In the genomic region with DNA sequence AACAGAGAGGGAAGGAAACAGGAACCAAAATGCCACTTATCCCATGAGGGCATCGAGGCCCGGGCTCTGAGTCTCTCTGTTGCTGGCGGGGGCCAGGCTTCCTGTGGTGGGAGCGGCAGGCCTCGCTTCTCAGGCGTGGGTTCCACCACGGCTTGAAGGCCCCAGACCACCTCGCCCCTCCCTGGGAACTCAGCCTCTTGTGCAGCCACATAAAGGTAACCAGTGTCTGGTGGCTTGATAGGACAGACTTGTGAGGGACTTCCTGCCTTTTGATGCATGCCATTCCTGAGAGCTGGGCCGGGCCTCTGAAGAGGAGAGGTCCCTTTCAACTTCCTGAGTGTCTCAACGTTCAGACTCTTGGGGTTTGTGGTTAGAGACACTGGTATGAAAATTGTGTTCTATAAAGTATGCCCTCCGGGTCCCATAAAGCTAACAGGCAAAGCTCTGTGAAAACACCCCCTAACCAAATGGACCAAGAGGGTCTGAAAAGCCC, we compare ENCODE assay signal across 8 cellular contexts. TPM values are rescaled to one million over a fixed set of nuclear protein-coding genes. Genes with fewer than 3 reads are reported as not detected.
DNase-seq lines count a peak whose midpoint lies in the region; ATAC-seq, FAIRE-seq and TF ChIP-seq lines count a peak whose summit lies in the region.
"Not testable (repeated sequence)": the region's sequence is repeated elsewhere in the genome, so short reads cannot be mapped to it uniquely, and the experiment has no call there.

No MANE protein-coding gene starts in this region.

- SMC1A ChIA-PET in GM12878 (lab: Charles Lee; ENCODE audit: uncharacterized antibody, unreplicated experiment): interaction anchor here (0.6 to 1.7 kb wide), 2 partner anchors 13 to 102 kb away, joined by 3 read pairs; no protein-coding TSS in a partner anchor

- TF ChIP-seq RAD21 in HCT116 (IDR thresholded peaks at IDR 0.05; ENCODE audit: low read depth); GM12878 (IDR thresholded peaks at IDR 0.05; ENCODE audit: insufficient read depth, low read depth, low read length): not testable (repeated sequence)

- H4K20me1 ChIP-seq in HCT116 (ENCODE audit: insufficient read depth); GM12878 (ENCODE audit: control insufficient read depth, insufficient read depth): not testable (repeated sequence)

- not testable (repeated sequence) for TF ChIP-seq POLR2A in HCT116 (IDR thresholded peaks at IDR 0.05; ENCODE audit: borderline replicate concordance, extremely low read depth, insufficient read depth, insufficient read length); GM12878 (IDR thresholded peaks at IDR 0.05; ENCODE audit: low read depth, low read length)

- H3K27me3 ChIP-seq in CD4-positive, CD25-positive, alpha-beta regulatory T cell (ENCODE audit: control insufficient read depth, insufficient read depth, low read length); HCT116 (ENCODE audit: insufficient read depth, low read length); GM12878 (replicated peaks in 1 of 2; ENCODE audit: control insufficient read depth in 2 of 2, insufficient read depth in 2 of 2, low read length in 1 of 2); neuronal stem cell (ENCODE audit: control insufficient read depth in 3 of 3, insufficient read depth in 3 of 3, low read depth in 1 of 3, low read length in 3 of 3): not testable (repeated sequence)

- not testable (repeated sequence) for H3K27ac ChIP-seq in CD4-positive, CD25-positive, alpha-beta regulatory T cell (ENCODE audit: insufficient read depth, low read length, poor library complexity, severe bottlenecking); HCT116 (ENCODE audit: low read depth, low read length); GM12878 (ENCODE audit: control insufficient read depth, insufficient read depth); neuronal stem cell (replicated peaks; ENCODE audit: low read length)

- WGBS in GM12878 (ENCODE audit: insufficient coverage, insufficient replicate concordance, low lambda C conversion rate, missing lambda C conversion rate): 0% methylated on average over 9 of the region's 11 CpGs
- WGBS in neuronal stem cell (ENCODE audit: extremely low coverage in 2 of 2, insufficient read length in 2 of 2, insufficient replicate concordance in 1 of 2), 2 donors: no CpG with 5 or more reads among the region's 11 CpGs

- not testable (repeated sequence) for H3K79me2 ChIP-seq in HCT116 (ENCODE audit: insufficient read depth, low read length); GM12878 (ENCODE audit: control insufficient read depth, insufficient read depth, low read length)

- not testable (repeated sequence) for H4K8ac ChIP-seq in neuronal stem cell (ENCODE audit: low read depth, low read length)

- not testable (repeated sequence) for H2BK120ac ChIP-seq in neuronal stem cell (ENCODE audit: low read depth, low read length)

- BruUV-seq in HCT116 (replicated peaks; lab: Mats Ljungman, UMichigan); GM12878 (replicated peaks; lab: Mats Ljungman, UMichigan): not testable (repeated sequence)

- peak overlapping the region in 2 of 3 donors; percentile 43 to 87 for H3K27ac Mint-ChIP-seq in CD4-positive, CD25-positive, alpha-beta regulatory T cell
- peak overlapping the region; percentile 98 for H3K27ac Mint-ChIP-seq in activated CD8-positive, alpha-beta memory T cell treated with anti-CD3 and anti-CD28 coated beads, Interleukin-2, amount 10 ng/mL, durations not matched to agents 7 days and 5 days

- ATAC-seq in CD4-positive, CD25-positive, alpha-beta regulatory T cell (ENCODE audit: low read depth in 2 of 2): peak; percentile 62 to 63
- ATAC-seq in GM18873 (IDR thresholded peaks at IDR 0.05; ENCODE audit: low FRiP score, unreplicated experiment): peak; percentile 43
- peak; percentile 79 for ATAC-seq in HCT116
- peak; percentile 51 for ATAC-seq in HG03469 (IDR thresholded peaks at IDR 0.05; ENCODE audit: unreplicated experiment)
- peak; percentile 51 for ATAC-seq in activated CD8-positive, alpha-beta memory T cell treated with anti-CD3 and anti-CD28 coated beads, Interleukin-2, amount 10 ng/mL, durations not matched to agents 7 days and 5 days
- peak; percentile 55 for ATAC-seq in GM12878

- H3K9me2 ChIP-seq in HCT116 (ENCODE audit: insufficient read depth): not testable (repeated sequence)

- peak in 1 of 3 donors; percentile 48 for DNase-seq in CD4-positive, CD25-positive, alpha-beta regulatory T cell
- not testable (repeated sequence) for DNase-seq in HCT116 (ENCODE audit: low read depth, low spot score); GM12878 (ENCODE audit: low read depth, low spot score); neuronal stem cell (ENCODE audit: low spot score)
- peak; percentile 19 for DNase-seq in SKM-1 treated with dmso at 0.1 percent for 144 hours (lab: John Stamatoyannopoulos, UW; ENCODE audit: unreplicated experiment)
- DNase-seq in activated CD8-positive, alpha-beta memory T cell treated with anti-CD3 and anti-CD28 coated beads, Interleukin-2, amount 10 ng/mL, durations not matched to agents 7 days and 5 days: peak; percentile 63

- H3K4ac ChIP-seq in neuronal stem cell (ENCODE audit: low read length): not testable (repeated sequence)

- H3K23ac ChIP-seq in neuronal stem cell (ENCODE audit: low read depth, low read length, poor library complexity): not testable (repeated sequence)

- peaks cover 24% of the 10 kb centered on the region for H3K4me1 ChIP-seq in CD4-positive, CD25-positive, alpha-beta regulatory T cell (ENCODE audit: control insufficient read depth, insufficient read depth, low read length, poor library complexity, severe bottlenecking)
- H3K4me1 ChIP-seq in HCT116 (ENCODE audit: control insufficient read depth in 1 of 2, insufficient read depth in 2 of 2, low read length in 2 of 2): peaks cover 15 to 19% of the 10 kb centered on the region in 2 experiments
- peaks cover 29% of the 10 kb centered on the region for H3K4me1 ChIP-seq in GM12878 (ENCODE audit: control insufficient read depth, insufficient read depth, low read length)
- not testable (repeated sequence) for H3K4me1 ChIP-seq in neuronal stem cell (ENCODE audit: control insufficient read depth in 2 of 2, insufficient read depth in 1 of 2, low read depth in 1 of 2, low read length in 2 of 2)

- not testable (repeated sequence) for H2BK5ac ChIP-seq in neuronal stem cell (ENCODE audit: low read length)

- not testable (repeated sequence) for H3K9ac ChIP-seq in HCT116 (ENCODE audit: low read length); GM12878 (ENCODE audit: control insufficient read depth, insufficient read depth, low read length); neuronal stem cell (ENCODE audit: low read depth, low read length, poor library complexity)

- not testable (repeated sequence) for H2BK15ac ChIP-seq in neuronal stem cell (ENCODE audit: low read length)

- not testable (repeated sequence) for H3K36me3 Mint-ChIP-seq in CD4-positive, CD25-positive, alpha-beta regulatory T cell; activated CD8-positive, alpha-beta memory T cell treated with anti-CD3 and anti-CD28 coated beads, Interleukin-2, amount 10 ng/mL, durations not matched to agents 7 days and 5 days

- in situ Hi-C loops in GM12878 (cut with MboI): not testable (repeated sequence)

- not testable (repeated sequence) for H2AFZ ChIP-seq in HCT116 (ENCODE audit: low read depth, low read length, poor library complexity, severe bottlenecking)
- H2AFZ ChIP-seq in GM12878 (ENCODE audit: control insufficient read depth, low read depth, low read length) (peak overlapping the region; percentile 48; the same call in 1 of the 2 replicates), neuronal stem cell (ENCODE audit: low read length) (peak overlapping the region; percentile 75)

- not testable (repeated sequence) for H3K9me3 Mint-ChIP-seq in CD4-positive, CD25-positive, alpha-beta regulatory T cell; activated CD8-positive, alpha-beta memory T cell treated with anti-CD3 and anti-CD28 coated beads, Interleukin-2, amount 10 ng/mL, durations not matched to agents 7 days and 5 days (ENCODE audit: low read depth)

- RAD21 ChIA-PET in HCT116 (lab: Charles Lee; ENCODE audit: low non-redundant PET in 1 of 2, low total read pairs in 2 of 2, uncharacterized antibody in 2 of 2, unreplicated experiment in 2 of 2); GM12878 (lab: Charles Lee; ENCODE audit: unreplicated experiment): not testable (repeated sequence)

- FAIRE-seq in GM12878 (lab: Jason Lieb, UNC): peak; percentile 85

- H3K27me3 Mint-ChIP-seq in CD4-positive, CD25-positive, alpha-beta regulatory T cell; activated CD8-positive, alpha-beta memory T cell treated with anti-CD3 and anti-CD28 coated beads, Interleukin-2, amount 10 ng/mL, durations not matched to agents 7 days and 5 days: not testable (repeated sequence)

- not testable (repeated sequence) for H3K4me2 ChIP-seq in HCT116 (ENCODE audit: low read length); neuronal stem cell (ENCODE audit: insufficient read depth, low read length, poor library complexity, severe bottlenecking)
- H3K4me2 ChIP-seq in GM12878 (ENCODE audit: control insufficient read depth, insufficient read depth): 0 out of 2 replicates have a peak overlapping the region, but pooled peaks have one; percentile 21

- peaks cover 12 to 44% (median 27%) of the 10 kb centered on the region in 4 donors for H3K4me1 Mint-ChIP-seq in CD4-positive, CD25-positive, alpha-beta regulatory T cell
- H3K4me1 Mint-ChIP-seq in activated CD8-positive, alpha-beta memory T cell treated with anti-CD3 and anti-CD28 coated beads, Interleukin-2, amount 10 ng/mL, durations not matched to agents 7 days and 5 days: peaks cover 60% of the 10 kb centered on the region

- not testable (repeated sequence) for H2BK12ac ChIP-seq in neuronal stem cell (ENCODE audit: low read length)

- not testable (repeated sequence) for H4K91ac ChIP-seq in neuronal stem cell (ENCODE audit: low read depth, low read length, poor library complexity)

- not testable (repeated sequence) for H3K79me1 ChIP-seq in neuronal stem cell (ENCODE audit: low read depth, low read length)

- H3K18ac ChIP-seq in neuronal stem cell (ENCODE audit: low read length): not testable (repeated sequence)

- not testable (repeated sequence) for TF ChIP-seq EP300 in GM12878 (IDR thresholded peaks at IDR 0.05; ENCODE audit: borderline replicate concordance in 1 of 2, control insufficient read depth in 1 of 2, low read depth in 2 of 2, low read length in 2 of 2)

- not testable (repeated sequence) for H3K9me3 ChIP-seq in CD4-positive, CD25-positive, alpha-beta regulatory T cell (ENCODE audit: control insufficient read depth in 2 of 2, low read length in 2 of 2); HCT116 (ENCODE audit: control insufficient read depth in 1 of 2, insufficient read depth in 1 of 2, low read depth in 1 of 2, low read length in 2 of 2); GM12878 (replicated peaks; ENCODE audit: control insufficient read depth, insufficient read depth, low read length); neuronal stem cell (replicated peaks in 1 of 2; ENCODE audit: control insufficient read depth in 2 of 2, insufficient read depth in 1 of 2, low read depth in 1 of 2, low read length in 2 of 2)

- H2AK5ac ChIP-seq in neuronal stem cell (ENCODE audit: low read depth, low read length): not testable (repeated sequence)

- not testable (repeated sequence) for H3K4me3 ChIP-seq in CD4-positive, CD25-positive, alpha-beta regulatory T cell (ENCODE audit: low read depth, low read length); HCT116 (replicated peaks in 1 of 2; ENCODE audit: low read depth in 1 of 2, low read length in 2 of 2); GM12878; neuronal stem cell (ENCODE audit: low read length in 2 of 2)

- intact Hi-C loops in HCT116 (cut with micrococcal nuclease); GM12878 (cut with micrococcal nuclease; ENCODE audit: unreplicated experiment): not testable (repeated sequence)

- peak overlapping the region; percentile 60 to 83 (median 72) for H3K4me3 Mint-ChIP-seq in CD4-positive, CD25-positive, alpha-beta regulatory T cell
- H3K4me3 Mint-ChIP-seq in activated CD8-positive, alpha-beta memory T cell treated with anti-CD3 and anti-CD28 coated beads, Interleukin-2, amount 10 ng/mL, durations not matched to agents 7 days and 5 days: peak overlapping the region; percentile 61

- H3K36me3 ChIP-seq in CD4-positive, CD25-positive, alpha-beta regulatory T cell (ENCODE audit: control insufficient read depth, insufficient read depth, low read length); HCT116 (ENCODE audit: control insufficient read depth in 1 of 2, insufficient read depth in 2 of 2, low read length in 2 of 2); GM12878 (ENCODE audit: control insufficient read depth in 2 of 2, insufficient read depth in 2 of 2, low read length in 1 of 2); neuronal stem cell (replicated peaks in 1 of 2; ENCODE audit: control insufficient read depth in 2 of 2, insufficient read depth in 2 of 2, low read length in 2 of 2): not testable (repeated sequence)

- CTCF ChIA-PET in HCT116 (lab: Charles Lee); GM12878 (lab: Yijun Ruan, JAX): not testable (repeated sequence)
- CTCF ChIA-PET in activated CD8-positive, alpha-beta memory T cell treated with anti-CD3 and anti-CD28 coated beads, Interleukin-2, amount 10 ng/mL, durations not matched to agents 7 days and 5 days (lab: Charles Lee): interaction anchor here (0.7 to 1.5 kb wide), 2 partner anchors 50 to 86 kb away, joined by 3 read pairs; no protein-coding TSS in a partner anchor

- not testable (repeated sequence) for TF ChIP-seq CTCF in HCT116 (IDR thresholded peaks at IDR 0.05 in 2 of 3, conservative IDR thresholded peaks at IDR 0.05 in 1 of 3; ENCODE audit: borderline replicate concordance in 1 of 3, insufficient read depth in 1 of 3, low read depth in 2 of 3, low read length in 2 of 3); GM12878 (IDR thresholded peaks at IDR 0.05 in 2 of 3, conservative IDR thresholded peaks at IDR 0.05 in 1 of 3; ENCODE audit: control insufficient read depth in 2 of 3, extremely low read depth in 1 of 3, insufficient read depth in 1 of 3, low read depth in 3 of 3, low read length in 3 of 3)

- POLR2A ChIA-PET in HCT116 (lab: Charles Lee): interaction anchor here (1.1 kb wide), 1 partner anchor 52 kb away, joined by 4 read pairs; the partner anchor contains the start of gene KPNA2
- POLR2A ChIA-PET in GM12878 (lab: Charles Lee): interaction anchor here (0.5 to 1.0 kb wide), 3 partner anchors 50 to 382 kb away, joined by 3 to 4 read pairs (median 4); no protein-coding TSS in a partner anchor

- H3K14ac ChIP-seq in neuronal stem cell (ENCODE audit: low read length): not testable (repeated sequence)

RNA-seq across cellular contexts. Expression of gene KPNA2, which starts 51.6 kb away (rescaled TPM):
- total RNA-seq in CD4-positive, CD25-positive, alpha-beta regulatory T cell: 99.3 TPM
- 10 to 100 TPM; 29.4 to 35.4 (median 31.5) TPM for polyA plus RNA-seq in CD4-positive, CD25-positive, alpha-beta regulatory T cell
- total RNA-seq in HCT116 (2021; ENCODE audit: unreplicated experiment) (330 TPM), GM12878 (2014; rRNA removed) (202 and 211 TPM in 2 replicates), GM12878 (2014; rRNA removed; fragmentation: Illumina TruSeq; extraction: Trizol) (244 and 260 TPM in 2 replicates), GM12878 (2021) (242 and 254 TPM in 2 replicates)
- polyA plus RNA-seq in HCT116 (2012): 213 and 301 TPM in 2 replicates
- 100 to 1,000 TPM; 246 to 321 TPM for total RNA-seq in activated CD8-positive, alpha-beta memory T cell treated with anti-CD3 and anti-CD28 coated beads, Interleukin-2, amount 10 ng/mL, durations not matched to agents 7 days and 5 days
- total RNA-seq in GM12878 (2013; cell fraction: nucleolus; rRNA removed): 26.9 and 31.7 TPM in 2 replicates
- polyA plus RNA-seq in GM12878 (2011; ENCODE audit: low read depth): 88.2 TPM
- polyA plus RNA-seq in GM12878 (2011; rRNA removed) (201 and 232 TPM in 2 replicates), GM12878 (2014; fragmentation: Illumina TruSeq; extraction: Trizol) (307 and 332 TPM in 2 replicates), GM12878 (2014; fragmentation: Nextera tagmentation; extraction: Ambion mirVana) (100 to 1,000 TPM; 647 to 731 TPM), GM12878 (2014; rRNA removed) (211 and 212 TPM in 2 replicates), GM12878 (2016; fragmentation: Nextera tagmentation; extraction: Ambion mirVana) (100 to 1,000 TPM; 567 to 584 TPM)
- polyA plus RNA-seq in GM12878 (2011; cell fraction: cytosol; rRNA removed): 251 and 257 TPM in 2 replicates
- polyA plus RNA-seq in GM12878 (2011; cell fraction: nucleus; rRNA removed): 136 and 222 TPM in 2 replicates
- 103 and 109 TPM in 2 replicates for polyA plus RNA-seq in GM12878 (2012)
- 333 and 392 TPM in 2 replicates for polyA minus RNA-seq in GM12878 (2011; rRNA and poly(A)+ RNA removed)
- polyA minus RNA-seq in GM12878 (2011; cell fraction: cytosol; rRNA and poly(A)+ RNA removed): 116 and 120 TPM in 2 replicates
- polyA minus RNA-seq in GM12878 (2011; cell fraction: nucleus; rRNA and poly(A)+ RNA removed): 62.3 and 107 TPM in 2 replicates
- 370 TPM for polyA plus RNA-seq in neuronal stem cell (2013, experiment 1 of 2)
- 366 TPM for polyA plus RNA-seq in neuronal stem cell (2013, experiment 2 of 2)
